23 cellular contexts compared by ENCODE assay signal in genomic region chr11:8360086-8360828, GRCh38.
DNase-seq lines count a peak whose midpoint lies in the region; ATAC-seq and TF ChIP-seq lines count a peak whose summit lies in the region.
"Had no signal": no experiment of that assay in that cellular context is flagged by ENCODE, and none has a peak within 500 bp of the region (broad histone marks: within the 10 kb centered on the region; RNA-seq: fewer than 3 reads in every experiment).

No MANE protein-coding gene starts in this region.

- H3K4me1 Mint-ChIP-seq in natural killer cell treated with Interleukin-12 subunit alpha and Interleukin-12 subunit beta and Interleukin-15 and Interleukin-18, amount 100 ng/mL, for 72 hours (ENCODE audit: low read depth in 2 of 2): no peaks in the 10 kb centered on the region
- H3K4me1 Mint-ChIP-seq: central memory CD8-positive, alpha-beta T cell had no signal

- TF ChIP-seq CTCF in LNCaP clone FGC (IDR thresholded peaks at IDR 0.05; ENCODE audit: control insufficient read depth, extremely low read depth, insufficient read depth) (peak; percentile 24; the same call in 1 of the 2 replicates), VCaP (conservative IDR thresholded peaks at IDR 0.05) (0 out of 2 replicates have a peak, but pooled peaks have one; percentile 11), kidney epithelial cell (IDR thresholded peaks at IDR 0.05; ENCODE audit: insufficient read depth, low read length, poor library complexity, severe bottlenecking) (peak; percentile 3), smooth muscle cell (IDR thresholded peaks at IDR 0.05; ENCODE audit: borderline replicate concordance, insufficient read depth, poor library complexity, severe bottlenecking) (no peak)

- no peaks in the 10 kb centered on the region for H3K36me3 ChIP-seq in kidney epithelial cell (ENCODE audit: control insufficient read depth, insufficient read depth, low read length)
- H3K36me3 ChIP-seq in smooth muscle cell (ENCODE audit: low read depth): no peaks in the 10 kb centered on the region
- H3K36me3 ChIP-seq: ascending aorta had no signal

- H3K4me3 Mint-ChIP-seq in natural killer cell treated with Interleukin-12 subunit alpha and Interleukin-12 subunit beta and Interleukin-15 and Interleukin-18, amount 100 ng/mL, for 72 hours: no peak overlapping the region
- H3K4me3 Mint-ChIP-seq: activated naive CD8-positive, alpha-beta T cell; central memory CD8-positive, alpha-beta T cell; naive B cell had no signal

- intact Hi-C loops in posterior vena cava (cut with DNase I): no loop called here

- H3K27me3 Mint-ChIP-seq in natural killer cell treated with Interleukin-12 subunit alpha and Interleukin-12 subunit beta and Interleukin-15 and Interleukin-18, amount 100 ng/mL, for 72 hours: peaks cover 0 to 13% of the 10 kb centered on the region in 2 donors
- H3K27me3 Mint-ChIP-seq: activated naive CD8-positive, alpha-beta T cell; progenitor cell of endocrine pancreas had no signal

- H3K4me2 ChIP-seq in smooth muscle cell: no peak overlapping the region

- H3K9me3 ChIP-seq in smooth muscle cell (replicated peaks; ENCODE audit: low read depth): no peaks in the 10 kb centered on the region
- H3K9me3 ChIP-seq: ascending aorta had no signal

- 89% methylated on average over 9 of the region's 9 CpGs for WGBS in smooth muscle cell (ENCODE audit: low lambda C conversion rate)

- H3K27ac Mint-ChIP-seq in natural killer cell treated with Interleukin-12 subunit alpha and Interleukin-12 subunit beta and Interleukin-15 and Interleukin-18, amount 100 ng/mL, for 72 hours: no peak overlapping the region
- H3K27ac Mint-ChIP-seq: activated naive CD8-positive, alpha-beta T cell; naive B cell; progenitor cell of endocrine pancreas had no signal

- no peaks in the 10 kb centered on the region for H4K20me1 ChIP-seq in smooth muscle cell (ENCODE audit: low read depth)

- H3K9ac ChIP-seq in smooth muscle cell (ENCODE audit: low read depth): no peak overlapping the region

- no peak for ATAC-seq in GM21529 (IDR thresholded peaks at IDR 0.05; ENCODE audit: unreplicated experiment)
- ATAC-seq in natural killer cell treated with Interleukin-12 subunit alpha and Interleukin-12 subunit beta and Interleukin-15 and Interleukin-18, amount 100 ng/mL, for 72 hours: no peak
- ATAC-seq: Right ventricle myocardium inferior; stimulated activated naive CD8-positive, alpha-beta T cell treated with anti-CD3 and anti-CD28 coated beads, Interleukin-15, Interleukin-2, amounts not matched to agents 100 U/mL and 50 U/mL, for 24 hours had no signal

- H3K4me3 ChIP-seq in LNCaP clone FGC (ENCODE audit: low read depth, low read length) (no peak overlapping the region), kidney epithelial cell (ENCODE audit: low read depth, low read length) (no peak overlapping the region), smooth muscle cell (no peak overlapping the region)
- H3K4me3 ChIP-seq: ascending aorta had no signal

- DNase-seq in LNCaP clone FGC (ENCODE audit: low read depth) (no peak), kidney epithelial cell (ENCODE audit: low read depth) (no peak), posterior vena cava (ENCODE audit: low spot score) (peak; percentile 50), smooth muscle cell (lab: John Stamatoyannopoulos, UW; ENCODE audit: unreplicated experiment) (no peak)
- no peak for DNase-seq in effector CD4-positive, alpha-beta T cell
- DNase-seq in natural killer cell treated with Interleukin-12 subunit alpha and Interleukin-12 subunit beta and Interleukin-15 and Interleukin-18, amount 100 ng/mL, for 72 hours (ENCODE audit: low spot score): no peak
- DNase-seq: activated T-cell treated with anti-CD3 and anti-CD28 coated beads, Interleukin-2, amount 50 U/mL, for 48 hours; erythroblast; GOT3; hippocampal formation; mammary epithelial cell; naive B cell; NCI-H146; stimulated activated CD4-positive, alpha-beta T cell treated with anti-CD3 and anti-CD28 coated beads, Interleukin-4, amount 100 ng/mL, for 24 hours; stimulated activated naive CD8-positive, alpha-beta T cell treated with anti-CD3 and anti-CD28 coated beads, Interleukin-15, Interleukin-2, amounts not matched to agents 100 U/mL and 50 U/mL, for 24 hours had no signal

- no peaks in the 10 kb centered on the region for H3F3A ChIP-seq in smooth muscle cell (ENCODE audit: low read depth)

- no peaks in the 10 kb centered on the region for H3K9me3 Mint-ChIP-seq in natural killer cell treated with Interleukin-12 subunit alpha and Interleukin-12 subunit beta and Interleukin-15 and Interleukin-18, amount 100 ng/mL, for 72 hours
- H3K9me3 Mint-ChIP-seq: central memory CD8-positive, alpha-beta T cell had no signal

- peaks cover 2% of the 10 kb centered on the region for H3K4me1 ChIP-seq in smooth muscle cell (ENCODE audit: low read depth)
- H3K4me1 ChIP-seq: ascending aorta had no signal

- no peaks in the 10 kb centered on the region for H3K36me3 Mint-ChIP-seq in natural killer cell treated with Interleukin-12 subunit alpha and Interleukin-12 subunit beta and Interleukin-15 and Interleukin-18, amount 100 ng/mL, for 72 hours
- H3K36me3 Mint-ChIP-seq: activated naive CD8-positive, alpha-beta T cell; naive B cell had no signal

- H3K27ac ChIP-seq in VCaP (no peak overlapping the region), smooth muscle cell (ENCODE audit: low read depth) (no peak overlapping the region)
- H3K27ac ChIP-seq: ascending aorta, C4-2B had no signal

- H3K79me2 ChIP-seq in smooth muscle cell (ENCODE audit: low read depth): no peaks in the 10 kb centered on the region

- H2AFZ ChIP-seq in smooth muscle cell (ENCODE audit: low read depth): no peak overlapping the region

- H3K27me3 ChIP-seq in kidney epithelial cell (ENCODE audit: control insufficient read depth, insufficient read depth, low read length) (peaks cover 31% of the 10 kb centered on the region), smooth muscle cell (ENCODE audit: low read depth) (no peaks in the 10 kb centered on the region)
- H3K27me3 ChIP-seq: ascending aorta had no signal
